ENCODE assay signal across 25 cellular contexts in the genomic region with DNA sequence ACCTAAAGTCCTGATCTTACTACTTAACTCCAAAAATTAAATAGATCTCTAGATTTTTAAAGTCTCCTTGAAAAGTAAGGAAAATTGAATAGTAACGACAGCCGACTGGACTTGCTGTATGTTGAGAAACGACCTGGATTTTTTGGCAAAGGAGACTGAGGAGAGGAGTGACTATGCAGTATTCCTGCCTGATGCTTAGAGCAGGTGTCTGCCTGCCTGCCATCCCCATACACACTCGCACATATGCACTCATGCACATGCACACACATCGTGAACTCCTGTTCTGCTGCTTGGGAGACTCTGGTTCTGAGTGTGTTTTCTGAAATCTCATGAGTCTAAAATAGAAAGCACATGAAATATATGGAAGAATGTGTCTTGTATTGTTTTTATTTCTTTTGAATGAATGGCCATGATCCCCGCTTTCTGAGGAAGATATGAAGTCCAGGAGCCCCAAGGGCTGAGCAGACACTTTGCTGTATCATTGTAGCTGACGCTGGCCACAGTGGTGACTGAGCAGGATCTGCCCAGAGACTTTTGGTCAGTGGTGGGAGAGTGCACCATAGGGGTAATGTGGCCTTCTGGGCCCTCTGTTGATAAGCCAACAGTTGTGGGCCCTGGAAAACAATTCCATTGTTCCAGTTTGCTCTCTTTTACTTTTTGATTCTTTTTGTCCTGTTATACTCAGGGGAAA.
"Had no signal": no experiment of that assay in that cellular context is flagged by ENCODE, and none has a peak within 500 bp of the region (broad histone marks: within the 10 kb centered on the region; RNA-seq: fewer than 3 reads in every experiment).

No MANE protein-coding gene starts in this region.

- H3K27me3 ChIP-seq: breast epithelium, colonic mucosa, dorsolateral prefrontal cortex, esophagus squamous epithelium, gastroesophageal sphincter, pancreas, tibial nerve had no signal

- H3K27me3 Mint-ChIP-seq: activated CD4-positive, alpha-beta memory T cell treated with anti-CD3 and anti-CD28 coated beads, Interleukin-2, amount 10 ng/mL, durations not matched to agents 7 days and 5 days; naive thymus-derived CD8-positive, alpha-beta T cell; stimulated activated naive CD8-positive, alpha-beta T cell treated with anti-CD3 and anti-CD28 coated beads, Interleukin-15, amount 100 ng/mL, for 72 hours had no signal

- H3K4me1 ChIP-seq: breast epithelium, colonic mucosa, pancreas had no signal

- H3K27ac Mint-ChIP-seq: activated T-helper 1 cell treated with anti-CD3 and anti-CD28 coated beads, Interleukin-12 subunit alpha, Interleukin-12 subunit beta, Interleukin-2, Interleukin-4 antibody, amounts not matched to agents 30 ng/mL and 10 ng/mL and 1 ng/mL, durations not matched to agents 14 hours and 24 hours and 36 hours; endodermal cell; mesothelial cell of epicardium; stimulated activated naive CD8-positive, alpha-beta T cell treated with anti-CD3 and anti-CD28 coated beads, Interleukin-15, amount 100 ng/mL, for 72 hours had no signal

- FAIRE-seq: islet of Langerhans, pancreas had no signal

- ATAC-seq: activated naive CD4-positive, alpha-beta T cell treated with anti-CD3 and anti-CD28 coated beads, Interleukin-2, amount 50 U/mL, for 72 hours; gastroesophageal sphincter; left ventricle myocardium superior; naive thymus-derived CD8-positive, alpha-beta T cell; pancreas; right cardiac atrium; stimulated activated naive CD8-positive, alpha-beta T cell treated with anti-CD3 and anti-CD28 coated beads, Interleukin-15, amount 100 ng/mL, for 72 hours had no signal

- H3K36me3 ChIP-seq: breast epithelium, colonic mucosa had no signal

- H3K9me3 ChIP-seq: breast epithelium, colonic mucosa, esophagus squamous epithelium, gastroesophageal sphincter, pancreas, tibial nerve had no signal

- H3K9me3 Mint-ChIP-seq: activated CD4-positive, alpha-beta memory T cell treated with anti-CD3 and anti-CD28 coated beads, Interleukin-2, amount 10 ng/mL, durations not matched to agents 7 days and 5 days; activated naive CD4-positive, alpha-beta T cell treated with anti-CD3 and anti-CD28 coated beads, Interleukin-2, amount 50 U/mL, for 72 hours; activated T-helper 1 cell treated with anti-CD3 and anti-CD28 coated beads, Interleukin-12 subunit alpha, Interleukin-12 subunit beta, Interleukin-2, Interleukin-4 antibody, amounts not matched to agents 30 ng/mL and 10 ng/mL and 1 ng/mL, durations not matched to agents 14 hours and 24 hours and 36 hours; endodermal cell; mesothelial cell of epicardium; naive thymus-derived CD8-positive, alpha-beta T cell; stimulated activated naive CD8-positive, alpha-beta T cell treated with anti-CD3 and anti-CD28 coated beads, Interleukin-15, amount 100 ng/mL, for 72 hours had no signal

- DNase-seq: activated CD4-positive, alpha-beta memory T cell treated with anti-CD3 and anti-CD28 coated beads, Interleukin-2, amount 10 ng/mL, durations not matched to agents 7 days and 5 days; activated CD4-positive, alpha-beta T cell treated with anti-CD3 and anti-CD28 coated beads for 4 hours; activated CD4-positive, CD25-positive, alpha-beta regulatory T cell; activated gamma-delta T cell; colonic mucosa; dorsolateral prefrontal cortex; endodermal cell; esophagus squamous epithelium; head of caudate nucleus; hypothalamus; left ventricle myocardium superior; mammary epithelial cell; naive thymus-derived CD8-positive, alpha-beta T cell; pancreas; right cardiac atrium; stimulated activated CD4-positive, alpha-beta T cell treated with anti-CD3 and anti-CD28 coated beads, Interleukin-12 subunit alpha, Interleukin-12 subunit beta, amount 100 ng/mL, for 4 hours; stimulated activated naive CD8-positive, alpha-beta T cell treated with anti-CD3 and anti-CD28 coated beads, Interleukin-15, amount 100 ng/mL, for 72 hours; T1000 had no signal

- H3K27ac ChIP-seq: breast epithelium, colonic mucosa, dorsolateral prefrontal cortex, esophagus squamous epithelium, gastroesophageal sphincter, pancreas, tibial nerve had no signal

- H3K4me3 Mint-ChIP-seq: activated CD4-positive, alpha-beta memory T cell treated with anti-CD3 and anti-CD28 coated beads, Interleukin-2, amount 10 ng/mL, durations not matched to agents 7 days and 5 days; activated T-helper 1 cell treated with anti-CD3 and anti-CD28 coated beads, Interleukin-12 subunit alpha, Interleukin-12 subunit beta, Interleukin-2, Interleukin-4 antibody, amounts not matched to agents 30 ng/mL and 10 ng/mL and 1 ng/mL, durations not matched to agents 14 hours and 24 hours and 36 hours; endodermal cell; mesothelial cell of epicardium; naive thymus-derived CD8-positive, alpha-beta T cell; stimulated activated naive CD8-positive, alpha-beta T cell treated with anti-CD3 and anti-CD28 coated beads, Interleukin-15, amount 100 ng/mL, for 72 hours had no signal

- H3K4me3 ChIP-seq: breast epithelium, colonic mucosa, dorsolateral prefrontal cortex, esophagus squamous epithelium, gastroesophageal sphincter, pancreas, tibial nerve had no signal
